1 cellular context compared by ENCODE assay signal in the genomic region with DNA sequence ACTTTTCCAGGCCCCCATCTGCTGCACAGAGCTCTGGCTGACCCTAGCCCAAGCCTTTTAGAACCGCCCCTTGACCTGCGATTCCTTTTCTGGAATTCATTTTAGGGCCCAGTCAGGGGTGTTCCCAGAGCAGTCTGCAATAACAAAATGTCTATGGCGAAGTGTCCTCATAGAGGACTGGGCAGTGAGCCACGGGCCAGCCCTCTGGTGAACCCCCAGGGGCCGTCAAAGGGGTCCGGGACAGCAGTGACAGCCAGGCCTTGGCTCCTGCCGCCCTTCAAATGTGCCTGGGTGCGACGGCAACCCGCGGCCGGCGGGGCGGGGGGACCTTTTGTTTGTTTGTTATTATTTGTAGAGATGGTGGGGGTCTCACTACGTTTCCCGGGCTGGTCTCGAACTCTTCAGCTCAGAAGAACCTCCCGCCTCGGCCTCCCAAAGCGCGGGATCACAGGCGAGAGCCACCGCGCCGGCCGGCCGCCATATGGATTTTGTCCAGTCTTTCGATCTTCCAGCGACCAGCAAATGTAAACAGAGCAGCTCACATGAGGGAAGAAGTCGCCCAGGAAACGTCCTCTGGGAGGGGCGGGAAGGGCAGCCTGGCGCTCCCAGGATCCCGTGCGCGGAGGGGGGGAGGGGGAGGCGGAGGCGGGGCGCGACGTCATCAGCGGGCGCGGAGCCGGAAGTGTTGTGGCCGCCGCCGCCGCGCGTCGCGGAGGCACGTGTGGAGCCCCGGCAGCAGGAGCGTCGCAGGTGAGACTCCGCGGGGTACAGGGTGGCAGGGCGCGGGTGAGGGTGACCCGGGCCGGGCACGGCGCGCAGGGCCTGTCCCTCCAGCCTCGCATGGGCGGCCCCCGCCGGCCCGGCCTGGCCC.
TF ChIP-seq lines count a peak whose summit lies in the region.

TSS of gene TRMT61A (plus strand) at position 685 of the 871 bp plus-strand sequence. CDS start 783 bp downstream, outside the sequence.

TF ChIP-seq in HepG2, 621 proteins besides CTCF, POLR2A, EP300 and RAD21 (continued from another document and continues in another):
- TF ChIP-seq, protein P1, sequence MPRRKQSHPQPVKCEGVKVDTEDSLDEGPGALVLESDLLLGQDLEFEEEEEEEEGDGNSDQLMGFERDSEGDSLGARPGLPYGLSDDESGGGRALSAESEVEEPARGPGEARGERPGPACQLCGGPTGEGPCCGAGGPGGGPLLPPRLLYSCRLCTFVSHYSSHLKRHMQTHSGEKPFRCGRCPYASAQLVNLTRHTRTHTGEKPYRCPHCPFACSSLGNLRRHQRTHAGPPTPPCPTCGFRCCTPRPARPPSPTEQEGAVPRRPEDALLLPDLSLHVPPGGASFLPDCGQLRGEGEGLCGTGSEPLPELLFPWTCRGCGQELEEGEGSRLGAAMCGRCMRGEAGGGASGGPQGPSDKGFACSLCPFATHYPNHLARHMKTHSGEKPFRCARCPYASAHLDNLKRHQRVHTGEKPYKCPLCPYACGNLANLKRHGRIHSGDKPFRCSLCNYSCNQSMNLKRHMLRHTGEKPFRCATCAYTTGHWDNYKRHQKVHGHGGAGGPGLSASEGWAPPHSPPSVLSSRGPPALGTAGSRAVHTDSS (CRISPR knock-in tag; conservative IDR thresholded peaks at IDR 0.05) = no peak
- TF ChIP-seq ZNF724P (CRISPR knock-in tag; IDR thresholded peaks at IDR 0.05; ENCODE audit: borderline replicate concordance) (no peak), ZNF510 (CRISPR knock-in tag; IDR thresholded peaks at IDR 0.05; ENCODE audit: low read depth) (no peak), GPN1 (CRISPR knock-in tag; IDR thresholded peaks at IDR 0.05; ENCODE audit: borderline replicate concordance) (no peak), KDM3A (CRISPR knock-in tag; IDR thresholded peaks at IDR 0.05; ENCODE audit: low read depth) (no peak; the same call in 1 of the 2 replicates), ZNF296 (CRISPR knock-in tag; conservative IDR thresholded peaks at IDR 0.05) (no peak; the same call in 1 of the 2 replicates), MAFK (conservative IDR thresholded peaks at IDR 0.05 in 1 of 2, IDR thresholded peaks at IDR 0.05 in 1 of 2; ENCODE audit: low read length in 2 of 2) (no peak), ATAD3A (CRISPR knock-in tag; IDR thresholded peaks at IDR 0.05) (no peak), ZBTB44 (CRISPR knock-in tag; IDR thresholded peaks at IDR 0.05) (no peak), U2AF1 (optimal IDR thresholded peaks at IDR 0.05; ENCODE audit: low read depth, low read length) (no peak), NAIF1 (CRISPR knock-in tag; IDR thresholded peaks at IDR 0.05; ENCODE audit: borderline replicate concordance) (no peak), SATB2 (CRISPR knock-in tag; IDR thresholded peaks at IDR 0.05) (no peak), MIER2 (CRISPR knock-in tag; IDR thresholded peaks at IDR 0.05) (no peak; the same call in 1 of the 2 replicates), MYC (CRISPR knock-in tag; IDR thresholded peaks at IDR 0.05; ENCODE audit: borderline replicate concordance) (peak; percentile 92), RXRA (CRISPR knock-in tag; IDR thresholded peaks at IDR 0.05) (no peak), ZNF563 (CRISPR knock-in tag; IDR thresholded peaks at IDR 0.05) (peak; percentile 63; the same call in 1 of the 2 replicates), KAT8 (CRISPR knock-in tag; IDR thresholded peaks at IDR 0.05) (peak; percentile 85), MEIS2 (CRISPR knock-in tag; IDR thresholded peaks at IDR 0.05) (peak; percentile 34), ISX (CRISPR knock-in tag; conservative IDR thresholded peaks at IDR 0.05) (no peak), MAFF (IDR thresholded peaks at IDR 0.05; ENCODE audit: low read depth, low read length) (no peak), KIAA2018 (CRISPR knock-in tag; IDR thresholded peaks at IDR 0.05; ENCODE audit: borderline replicate concordance) (no peak), CREB1 (IDR thresholded peaks at IDR 0.05) (peak; percentile 73), CREB1 (CRISPR knock-in tag; IDR thresholded peaks at IDR 0.05) (peak; percentile 69), KDM2A (CRISPR knock-in tag; IDR thresholded peaks at IDR 0.05; ENCODE audit: borderline replicate concordance, low read depth) (peak; percentile 63), ZNF432 (CRISPR knock-in tag; IDR thresholded peaks at IDR 0.05; ENCODE audit: borderline replicate concordance) (no peak), SNAI1 (CRISPR knock-in tag; IDR thresholded peaks at IDR 0.05; ENCODE audit: borderline replicate concordance) (peak; percentile 67; the same call in 1 of the 2 replicates), TCF7 (IDR thresholded peaks at IDR 0.05; ENCODE audit: low read depth) (no peak), XBP1 (CRISPR knock-in tag; IDR thresholded peaks at IDR 0.05) (no peak), ZNF234 (CRISPR knock-in tag; conservative IDR thresholded peaks at IDR 0.05) (no peak), NFIC (IDR thresholded peaks at IDR 0.05; ENCODE audit: low read length) (no peak), ZNF335 (CRISPR knock-in tag; IDR thresholded peaks at IDR 0.05) (no peak), FOXK2 (IDR thresholded peaks at IDR 0.05) (peak; percentile 75; the same call in 1 of the 2 replicates), ZSCAN21 (CRISPR knock-in tag; IDR thresholded peaks at IDR 0.05; ENCODE audit: borderline replicate concordance) (no peak), ZNF878 (CRISPR knock-in tag; IDR thresholded peaks at IDR 0.05) (no peak), ZNF83 (CRISPR knock-in tag; IDR thresholded peaks at IDR 0.05; ENCODE audit: borderline replicate concordance) (no peak), JUND (CRISPR knock-in tag; IDR thresholded peaks at IDR 0.05) (no peak), PHB2 (IDR thresholded peaks at IDR 0.05; ENCODE audit: partially characterized antibody) (no peak)
- TF ChIP-seq, protein P2, sequence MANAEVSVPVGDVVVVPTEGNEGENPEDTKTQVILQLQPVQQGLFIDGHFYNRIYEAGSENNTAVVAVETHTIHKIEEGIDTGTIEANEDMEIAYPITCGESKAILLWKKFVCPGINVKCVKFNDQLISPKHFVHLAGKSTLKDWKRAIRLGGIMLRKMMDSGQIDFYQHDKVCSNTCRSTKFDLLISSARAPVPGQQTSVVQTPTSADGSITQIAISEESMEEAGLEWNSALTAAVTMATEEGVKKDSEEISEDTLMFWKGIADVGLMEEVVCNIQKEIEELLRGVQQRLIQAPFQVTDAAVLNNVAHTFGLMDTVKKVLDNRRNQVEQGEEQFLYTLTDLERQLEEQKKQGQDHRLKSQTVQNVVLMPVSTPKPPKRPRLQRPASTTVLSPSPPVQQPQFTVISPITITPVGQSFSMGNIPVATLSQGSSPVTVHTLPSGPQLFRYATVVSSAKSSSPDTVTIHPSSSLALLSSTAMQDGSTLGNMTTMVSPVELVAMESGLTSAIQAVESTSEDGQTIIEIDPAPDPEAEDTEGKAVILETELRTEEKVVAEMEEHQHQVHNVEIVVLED (CRISPR knock-in tag; IDR thresholded peaks at IDR 0.05; ENCODE audit: borderline replicate concordance) = peak; percentile 51
- TF ChIP-seq, protein P3, sequence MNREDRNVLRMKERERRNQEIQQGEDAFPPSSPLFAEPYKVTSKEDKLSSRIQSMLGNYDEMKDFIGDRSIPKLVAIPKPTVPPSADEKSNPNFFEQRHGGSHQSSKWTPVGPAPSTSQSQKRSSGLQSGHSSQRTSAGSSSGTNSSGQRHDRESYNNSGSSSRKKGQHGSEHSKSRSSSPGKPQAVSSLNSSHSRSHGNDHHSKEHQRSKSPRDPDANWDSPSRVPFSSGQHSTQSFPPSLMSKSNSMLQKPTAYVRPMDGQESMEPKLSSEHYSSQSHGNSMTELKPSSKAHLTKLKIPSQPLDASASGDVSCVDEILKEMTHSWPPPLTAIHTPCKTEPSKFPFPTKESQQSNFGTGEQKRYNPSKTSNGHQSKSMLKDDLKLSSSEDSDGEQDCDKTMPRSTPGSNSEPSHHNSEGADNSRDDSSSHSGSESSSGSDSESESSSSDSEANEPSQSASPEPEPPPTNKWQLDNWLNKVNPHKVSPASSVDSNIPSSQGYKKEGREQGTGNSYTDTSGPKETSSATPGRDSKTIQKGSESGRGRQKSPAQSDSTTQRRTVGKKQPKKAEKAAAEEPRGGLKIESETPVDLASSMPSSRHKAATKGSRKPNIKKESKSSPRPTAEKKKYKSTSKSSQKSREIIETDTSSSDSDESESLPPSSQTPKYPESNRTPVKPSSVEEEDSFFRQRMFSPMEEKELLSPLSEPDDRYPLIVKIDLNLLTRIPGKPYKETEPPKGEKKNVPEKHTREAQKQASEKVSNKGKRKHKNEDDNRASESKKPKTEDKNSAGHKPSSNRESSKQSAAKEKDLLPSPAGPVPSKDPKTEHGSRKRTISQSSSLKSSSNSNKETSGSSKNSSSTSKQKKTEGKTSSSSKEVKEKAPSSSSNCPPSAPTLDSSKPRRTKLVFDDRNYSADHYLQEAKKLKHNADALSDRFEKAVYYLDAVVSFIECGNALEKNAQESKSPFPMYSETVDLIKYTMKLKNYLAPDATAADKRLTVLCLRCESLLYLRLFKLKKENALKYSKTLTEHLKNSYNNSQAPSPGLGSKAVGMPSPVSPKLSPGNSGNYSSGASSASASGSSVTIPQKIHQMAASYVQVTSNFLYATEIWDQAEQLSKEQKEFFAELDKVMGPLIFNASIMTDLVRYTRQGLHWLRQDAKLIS (CRISPR knock-in tag; IDR thresholded peaks at IDR 0.05) = no peak
- TF ChIP-seq, protein P4, sequence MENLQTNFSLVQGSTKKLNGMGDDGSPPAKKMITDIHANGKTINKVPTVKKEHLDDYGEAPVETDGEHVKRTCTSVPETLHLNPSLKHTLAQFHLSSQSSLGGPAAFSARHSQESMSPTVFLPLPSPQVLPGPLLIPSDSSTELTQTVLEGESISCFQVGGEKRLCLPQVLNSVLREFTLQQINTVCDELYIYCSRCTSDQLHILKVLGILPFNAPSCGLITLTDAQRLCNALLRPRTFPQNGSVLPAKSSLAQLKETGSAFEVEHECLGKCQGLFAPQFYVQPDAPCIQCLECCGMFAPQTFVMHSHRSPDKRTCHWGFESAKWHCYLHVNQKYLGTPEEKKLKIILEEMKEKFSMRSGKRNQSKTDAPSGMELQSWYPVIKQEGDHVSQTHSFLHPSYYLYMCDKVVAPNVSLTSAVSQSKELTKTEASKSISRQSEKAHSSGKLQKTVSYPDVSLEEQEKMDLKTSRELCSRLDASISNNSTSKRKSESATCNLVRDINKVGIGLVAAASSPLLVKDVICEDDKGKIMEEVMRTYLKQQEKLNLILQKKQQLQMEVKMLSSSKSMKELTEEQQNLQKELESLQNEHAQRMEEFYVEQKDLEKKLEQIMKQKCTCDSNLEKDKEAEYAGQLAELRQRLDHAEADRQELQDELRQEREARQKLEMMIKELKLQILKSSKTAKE (CRISPR knock-in tag; IDR thresholded peaks at IDR 0.05; ENCODE audit: borderline replicate concordance) = 0 out of 2 replicates have a peak, but pooled peaks have one; percentile 6
